ENCODE assay signal across 1 cellular context in genomic region chr6:20808984-20809383, GRCh38.
TF ChIP-seq lines count a peak whose summit lies in the region.

No MANE protein-coding gene starts in this region.

TF ChIP-seq in IMR-90, 13 proteins besides CTCF, POLR2A, EP300 and RAD21:
- TF ChIP-seq CHD1 (IDR thresholded peaks at IDR 0.05; ENCODE audit: low read depth, low read length) (no peak), CEBPB (IDR thresholded peaks at IDR 0.05; ENCODE audit: low read depth, low read length) (no peak), MAZ (IDR thresholded peaks at IDR 0.05; ENCODE audit: borderline replicate concordance, low read depth, low read length) (no peak)
